In the genomic region with DNA sequence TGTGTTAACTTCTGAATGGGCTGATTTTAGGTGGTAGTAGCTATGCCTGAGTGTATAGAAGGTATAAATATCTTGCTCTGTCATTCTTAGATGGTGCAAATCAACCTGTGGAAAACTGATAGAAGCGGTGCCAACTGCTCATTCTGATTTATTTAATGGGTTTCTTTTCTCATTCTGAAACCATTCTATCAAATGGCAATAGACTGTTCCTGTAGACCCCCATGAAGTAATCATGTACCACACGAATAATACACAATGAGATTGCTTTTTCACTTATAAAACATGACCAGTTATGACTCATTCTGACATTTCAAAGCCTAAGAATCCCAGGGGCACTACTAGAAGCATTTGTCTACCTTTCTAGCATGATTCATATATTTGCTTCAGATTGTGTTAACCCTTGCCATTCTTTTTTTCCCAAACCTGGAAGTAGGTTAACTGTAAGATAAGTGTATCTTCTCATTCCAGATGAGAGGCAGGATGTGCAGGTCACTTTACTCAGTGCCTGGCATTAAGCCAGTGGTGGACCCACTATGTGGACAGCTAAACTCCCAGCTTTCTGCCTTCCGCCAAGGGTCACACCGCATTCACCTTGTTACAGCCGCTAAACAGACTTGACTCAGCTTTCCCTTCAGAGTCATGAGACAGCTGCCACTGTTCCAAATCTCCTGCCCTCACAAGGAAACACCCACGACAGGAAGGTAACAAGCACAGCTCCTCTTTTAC, we compare ENCODE assay signal across 9 cellular contexts. TPM values are rescaled to one million over a fixed set of nuclear protein-coding genes. Genes with fewer than 3 reads are reported as not detected.
DNase-seq lines count a peak whose midpoint lies in the region; ATAC-seq, FAIRE-seq and TF ChIP-seq lines count a peak whose summit lies in the region.
"Had no signal": no experiment of that assay in that cellular context is flagged by ENCODE, and none has a peak within 500 bp of the region (broad histone marks: within the 10 kb centered on the region; RNA-seq: fewer than 3 reads in every experiment).

No MANE protein-coding gene starts in this region.

- in situ Hi-C loops in Caki2 (cut with HindIII; ENCODE audit: low pct_unique_long_range_greater_than_20kb, low sequenced_read_pairs) (no loop called here), GM13976 (cut with MboI; ENCODE audit: low sequenced_read_pairs, unreplicated experiment) (no loop called here)

- TF ChIP-seq CTCF in MM.1S (IDR thresholded peaks at IDR 0.05; ENCODE audit: low read length) = no peak
- TF ChIP-seq CTCF in astrocyte (IDR thresholded peaks at IDR 0.05; ENCODE audit: insufficient read depth, low read depth, low read length) = no peak
- TF ChIP-seq CTCF in neural progenitor cell (IDR thresholded peaks at IDR 0.05) = no peak
- no peak for TF ChIP-seq CTCF in GM13976 (IDR thresholded peaks at IDR 0.05; ENCODE audit: borderline replicate concordance, control extremely low read depth, extremely low read depth, insufficient read depth, missing control alignments)

- H3K36me3 ChIP-seq in MM.1S (replicated peaks; ENCODE audit: insufficient read depth, low read length) (no peaks in the 10 kb centered on the region), astrocyte (ENCODE audit: insufficient read depth, low read length) (no peaks in the 10 kb centered on the region), neural progenitor cell (no peaks in the 10 kb centered on the region)

- H3K9me3 Mint-ChIP-seq in astrocyte (ENCODE audit: unreplicated experiment) (peaks cover 3% of the 10 kb centered on the region), neural progenitor cell (peaks cover 7% of the 10 kb centered on the region)
- H3K9me3 Mint-ChIP-seq: activated naive CD8-positive, alpha-beta T cell treated with anti-CD3 and anti-CD28 coated beads, Interleukin-2, amount 10 ng/mL, durations not matched to agents 7 days and 5 days had no signal

- H3K9me3 ChIP-seq in MM.1S (replicated peaks; ENCODE audit: insufficient read depth, low read length) (no peaks in the 10 kb centered on the region), astrocyte (ENCODE audit: insufficient read depth, low read depth, low read length) (no peaks in the 10 kb centered on the region), neural progenitor cell (ENCODE audit: low read depth) (no peaks in the 10 kb centered on the region)

- FAIRE-seq in astrocyte (lab: Jason Lieb, UNC) = peak; percentile 75

- H3K4me3 ChIP-seq in MM.1S (ENCODE audit: low read length) = no peak overlapping the region
- no peak overlapping the region for H3K4me3 ChIP-seq in astrocyte (ENCODE audit: insufficient read depth, low read depth, low read length)
- no peak overlapping the region for H3K4me3 ChIP-seq in neural progenitor cell

- H3K9ac ChIP-seq in MM.1S (ENCODE audit: low read length) (no peak overlapping the region), astrocyte (ENCODE audit: low read length) (peak overlapping the region; percentile 10), neural progenitor cell (no peak overlapping the region)

- H3K4me1 Mint-ChIP-seq in astrocyte (ENCODE audit: low read depth, unreplicated experiment) (peaks cover 29% of the 10 kb centered on the region), neural progenitor cell (peaks cover 30% of the 10 kb centered on the region)

- H3F3A ChIP-seq in MM.1S (ENCODE audit: insufficient read depth, low read length) = no peaks in the 10 kb centered on the region
- no peaks in the 10 kb centered on the region for H3F3A ChIP-seq in neural progenitor cell (ENCODE audit: low read depth)

- ATAC-seq in HG02852 (IDR thresholded peaks at IDR 0.05; ENCODE audit: unreplicated experiment) = no peak

- H4K20me1 ChIP-seq in MM.1S (ENCODE audit: insufficient read depth, low read length) (no peaks in the 10 kb centered on the region), astrocyte (ENCODE audit: insufficient read depth, low read length) (no peaks in the 10 kb centered on the region), neural progenitor cell (ENCODE audit: low read depth) (no peaks in the 10 kb centered on the region)

- no peaks in the 10 kb centered on the region for H3K4me1 ChIP-seq in MM.1S (ENCODE audit: low read length)
- peaks cover 31% of the 10 kb centered on the region for H3K4me1 ChIP-seq in astrocyte (ENCODE audit: insufficient read depth, low read length)
- no peaks in the 10 kb centered on the region for H3K4me1 ChIP-seq in neural progenitor cell

- H3K36me3 Mint-ChIP-seq in astrocyte (ENCODE audit: low read depth, unreplicated experiment) (no peaks in the 10 kb centered on the region), neural progenitor cell (no peaks in the 10 kb centered on the region)
- H3K36me3 Mint-ChIP-seq: activated naive CD8-positive, alpha-beta T cell treated with anti-CD3 and anti-CD28 coated beads, Interleukin-2, amount 10 ng/mL, durations not matched to agents 7 days and 5 days had no signal

- peaks cover 86% of the 10 kb centered on the region for H3K27me3 ChIP-seq in MM.1S (replicated peaks; ENCODE audit: insufficient read depth, low read length)
- no peaks in the 10 kb centered on the region for H3K27me3 ChIP-seq in astrocyte (ENCODE audit: insufficient read depth, low read length)
- H3K27me3 ChIP-seq in neural progenitor cell = no peaks in the 10 kb centered on the region

- H3K4me3 Mint-ChIP-seq in astrocyte (ENCODE audit: unreplicated experiment) (no peak overlapping the region), neural progenitor cell (no peak overlapping the region)
- H3K4me3 Mint-ChIP-seq: activated naive CD8-positive, alpha-beta T cell treated with anti-CD3 and anti-CD28 coated beads, Interleukin-2, amount 10 ng/mL, durations not matched to agents 7 days and 5 days had no signal

- H2AFZ ChIP-seq in MM.1S (ENCODE audit: low read length) (no peak overlapping the region), astrocyte (ENCODE audit: low read depth, low read length) (no peak overlapping the region), neural progenitor cell (replicated peaks) (no peak overlapping the region)

- H3K27me3 Mint-ChIP-seq in astrocyte (ENCODE audit: low read depth, unreplicated experiment) (no peaks in the 10 kb centered on the region), neural progenitor cell (ENCODE audit: insufficient read depth, low read depth) (peaks cover 12% of the 10 kb centered on the region)

- no peaks in the 10 kb centered on the region for H3K79me2 ChIP-seq in MM.1S (ENCODE audit: low read length)
- no peaks in the 10 kb centered on the region for H3K79me2 ChIP-seq in astrocyte (ENCODE audit: insufficient read depth, low read length)
- H3K79me2 ChIP-seq in neural progenitor cell (ENCODE audit: low read depth) = no peaks in the 10 kb centered on the region

- H3K27ac ChIP-seq in MM.1S (ENCODE audit: low read length) (no peak overlapping the region), astrocyte (ENCODE audit: low read depth, low read length) (peak overlapping the region; percentile 70), neural progenitor cell (no peak overlapping the region)

- DNase-seq in Caki2 (ENCODE audit: low read depth) = peak; percentile 96
- DNase-seq in MM.1S = peak; percentile 5
- peak; percentile 93 for DNase-seq in astrocyte (ENCODE audit: low read depth)
- no peak for DNase-seq in neural progenitor cell (ENCODE audit: low spot score)
- DNase-seq in UCSD-AML1 (lab: John Stamatoyannopoulos, UW; ENCODE audit: unreplicated experiment) = no peak
- no peak for DNase-seq in NCI-H187 treated with DMSO at 0.1 percent for 48 hours (lab: John Stamatoyannopoulos, UW)
- DNase-seq in GM13976 (ENCODE audit: low spot score) = no peak
- DNase-seq: activated naive CD8-positive, alpha-beta T cell treated with anti-CD3 and anti-CD28 coated beads, Interleukin-2, amount 10 ng/mL, durations not matched to agents 7 days and 5 days had no signal

- H3K9me2 ChIP-seq in MM.1S (replicated peaks; ENCODE audit: insufficient read depth, low read length) = no peaks in the 10 kb centered on the region

- no peak overlapping the region for H3K4me2 ChIP-seq in MM.1S (ENCODE audit: low read depth, low read length)
- peak overlapping the region; percentile 52 for H3K4me2 ChIP-seq in astrocyte (ENCODE audit: low read length)
- H3K4me2 ChIP-seq in neural progenitor cell = no peak overlapping the region

- H3K27ac Mint-ChIP-seq in astrocyte (ENCODE audit: unreplicated experiment) = peak overlapping the region; percentile 29
- peak overlapping the region; percentile 57 for H3K27ac Mint-ChIP-seq in neural progenitor cell
- H3K27ac Mint-ChIP-seq: activated naive CD8-positive, alpha-beta T cell treated with anti-CD3 and anti-CD28 coated beads, Interleukin-2, amount 10 ng/mL, durations not matched to agents 7 days and 5 days had no signal

RNA-seq across cellular contexts. Expression of gene SLC16A11, which starts 16.4 kb away (rescaled TPM):
- total RNA-seq in Caki2 (2014; rRNA removed; shearing (Covaris generic); ENCODE audit: low replicate concordance) = not detected in 2 replicates
- total RNA-seq in astrocyte = not detected in 2 replicates
- not detected in 2 replicates for total RNA-seq in neural progenitor cell (ENCODE audit: low replicate concordance)

RNA-seq across cellular contexts. Expression of gene CLEC10A, which starts 19.7 kb away (rescaled TPM):
- not detected in 2 replicates for total RNA-seq in Caki2 (2014; rRNA removed; shearing (Covaris generic); ENCODE audit: low replicate concordance)
- total RNA-seq in astrocyte = not detected in 2 replicates
- total RNA-seq in neural progenitor cell (ENCODE audit: low replicate concordance) = not detected in 2 replicates

RNA-seq across cellular contexts. Expression of gene SLC16A13, which starts 24.5 kb away (rescaled TPM):
- 3.7 and 8.6 TPM in 2 replicates for total RNA-seq in Caki2 (2014; rRNA removed; shearing (Covaris generic); ENCODE audit: low replicate concordance)
- 6.6 and 6.7 TPM in 2 replicates for total RNA-seq in astrocyte
- 1.4 TPM in 1 of 2 replicates, not detected in the other for total RNA-seq in neural progenitor cell (ENCODE audit: low replicate concordance)

RNA-seq across cellular contexts. Expression of gene BCL6B, which starts 37.5 kb away (rescaled TPM):
- total RNA-seq in Caki2 (2014; rRNA removed; shearing (Covaris generic); ENCODE audit: low replicate concordance) = not detected in 2 replicates
- total RNA-seq in astrocyte (not detected in 2 replicates), neural progenitor cell (ENCODE audit: low replicate concordance) (3.8 and 5.3 TPM in 2 replicates)

RNA-seq across cellular contexts. Expression of gene RNASEK, which starts 47.9 kb away (rescaled TPM):
- total RNA-seq in Caki2 (2014; rRNA removed; shearing (Covaris generic); ENCODE audit: low replicate concordance) = 128 and 131 TPM in 2 replicates
- 245 and 259 TPM in 2 replicates for total RNA-seq in astrocyte
- 104 and 137 TPM in 2 replicates for total RNA-seq in neural progenitor cell (ENCODE audit: low replicate concordance)

Comparison
In these comparisons a context has a peak if more than half of its experiments do, and no peak if none do; other contexts are left out.
1. DNase-seq: peak in Caki2 (single experiment), MM.1S (single experiment) and astrocyte (single experiment); none in neural progenitor cell (single experiment), UCSD-AML1 (single experiment), NCI-H187 treated with DMSO at 0.1 percent for 48 hours (single experiment) and GM13976 (single experiment).